In genomic region chr4:155849042-155849441, GRCh38 we compare ENCODE assay signal across 10 cellular contexts. TPM values are rescaled to one million over a fixed set of nuclear protein-coding genes. Genes with fewer than 3 reads are reported as not detected.
"Had no signal": no experiment of that assay in that cellular context is flagged by ENCODE, and none has a peak within 500 bp of the region (broad histone marks: within the 10 kb centered on the region; RNA-seq: fewer than 3 reads in every experiment).

No MANE protein-coding gene starts in this region.

- H2AFZ ChIP-seq: GM23338 had no signal

- DNase-seq: H9, HCEC 1CT, HFFc6, KBM-7 had no signal

- H3K4me3 ChIP-seq: GM23338 had no signal

- ATAC-seq: GM23338 had no signal

- FAIRE-seq: H1, H54, HTR-8/SVneo had no signal

- H3K4me2 ChIP-seq: GM23338 had no signal

RNA-seq across cellular contexts. Expression of gene ASIC5, which starts 17.0 kb away (rescaled TPM):
- total RNA-seq: GM23338, H1, H9, HFFc6, HT-29 had no signal
- polyA plus RNA-seq: GM23338, H1, IgD-negative memory B cell had no signal

RNA-seq across cellular contexts. Expression of gene TDO2, which starts 54.5 kb away (rescaled TPM):
- total RNA-seq: H1, H9 had no signal
- polyA plus RNA-seq: GM23338, IgD-negative memory B cell had no signal
